ENCODE assay signal across 14 cellular contexts in genomic region chr1:228825840-228826484, GRCh38.
DNase-seq lines count a peak whose midpoint lies in the region; ATAC-seq, FAIRE-seq and TF ChIP-seq lines count a peak whose summit lies in the region.
"Had no signal": no experiment of that assay in that cellular context is flagged by ENCODE, and none has a peak within 500 bp of the region (broad histone marks: within the 10 kb centered on the region; RNA-seq: fewer than 3 reads in every experiment).

No MANE protein-coding gene starts in this region.

- no peaks in the 10 kb centered on the region for H3K27me3 ChIP-seq in BLaER1
- H3K27me3 ChIP-seq in endodermal cell (ENCODE audit: control insufficient read depth, insufficient read depth, low read length, poor library complexity, severe bottlenecking), result no peaks in the 10 kb centered on the region

- no peak for DNase-seq in RCC 7860 (ENCODE audit: low spot score)
- DNase-seq in T-helper 9 cell, result no peak
- DNase-seq in nephron progenitor cell, result no peak
- DNase-seq in endodermal cell, result no peak
- no peak for DNase-seq in NCI-H2196 treated with DMSO at 0.1 percent for 48 hours (lab: John Stamatoyannopoulos, UW; ENCODE audit: unreplicated experiment)
- DNase-seq: activated naive CD4-positive, alpha-beta T cell treated with anti-CD3 and anti-CD28 coated beads for 36 hours; COR-L47; Karpas-422; NCI-H2171 treated with DMSO at 0.1 percent for 48 hours had no signal

- no peaks in the 10 kb centered on the region for H3K9me3 ChIP-seq in BLaER1
- H3K9me3 ChIP-seq in endodermal cell (ENCODE audit: control insufficient read depth, low read length), result no peaks in the 10 kb centered on the region
- H3K9me3 ChIP-seq: prostate gland had no signal

- H3K4me3 Mint-ChIP-seq in nephron progenitor cell, result no peak overlapping the region
- H3K4me3 Mint-ChIP-seq in endodermal cell, result no peak overlapping the region
- H3K4me3 Mint-ChIP-seq: activated naive CD4-positive, alpha-beta T cell treated with anti-CD3 and anti-CD28 coated beads for 36 hours; WTC11 had no signal

- H3K27me3 Mint-ChIP-seq in nephron progenitor cell (ENCODE audit: low read depth, poor library complexity), result peaks cover 4% of the 10 kb centered on the region
- peaks cover 2% of the 10 kb centered on the region for H3K27me3 Mint-ChIP-seq in endodermal cell (ENCODE audit: insufficient read depth)

- H3K27ac ChIP-seq in BLaER1 (no peak overlapping the region), endodermal cell (ENCODE audit: low read depth, low read length) (no peak overlapping the region)
- H3K27ac ChIP-seq: prostate gland had no signal

- peak overlapping the region; percentile 58 for H3K4me2 ChIP-seq in BLaER1

- H3K36me3 ChIP-seq in BLaER1, result no peaks in the 10 kb centered on the region
- H3K36me3 ChIP-seq in endodermal cell (ENCODE audit: control insufficient read depth, insufficient read depth, low read length), result no peaks in the 10 kb centered on the region
- H3K36me3 ChIP-seq: prostate gland had no signal

- H3K9me3 Mint-ChIP-seq in nephron progenitor cell, result peaks cover 8% of the 10 kb centered on the region
- no peaks in the 10 kb centered on the region for H3K9me3 Mint-ChIP-seq in endodermal cell
- H3K9me3 Mint-ChIP-seq: activated naive CD4-positive, alpha-beta T cell treated with anti-CD3 and anti-CD28 coated beads for 36 hours; WTC11 had no signal

- H3K9ac ChIP-seq in BLaER1, result no peak overlapping the region
- H3K9ac ChIP-seq in endodermal cell (ENCODE audit: extremely low read depth, low read length, poor library complexity, severe bottlenecking), result no peak overlapping the region

- H3K27ac Mint-ChIP-seq in nephron progenitor cell (no peak overlapping the region), endodermal cell (no peak overlapping the region)
- H3K27ac Mint-ChIP-seq: activated naive CD4-positive, alpha-beta T cell treated with anti-CD3 and anti-CD28 coated beads for 36 hours; WTC11 had no signal

- FAIRE-seq in RCC 7860 (lab: Jason Lieb, UNC), result peak; percentile 35

- 91 to 100% methylated on average over 2 to 5 of the region's 5 CpGs for WGBS in endodermal cell (ENCODE audit: insufficient coverage in 1 of 2, insufficient read length in 1 of 2), 2 experiments

- H3K4me1 Mint-ChIP-seq in nephron progenitor cell (peaks cover 34% of the 10 kb centered on the region), endodermal cell (peaks cover 18% of the 10 kb centered on the region)

- H3K4me1 ChIP-seq in BLaER1 (peaks cover 16% of the 10 kb centered on the region), endodermal cell (ENCODE audit: control insufficient read depth, insufficient read depth, low read length) (no peaks in the 10 kb centered on the region)
- H3K4me1 ChIP-seq: prostate gland had no signal

- no peaks in the 10 kb centered on the region for H4K20me1 ChIP-seq in BLaER1

- H3K4me3 ChIP-seq in BLaER1 (no peak overlapping the region), endodermal cell (ENCODE audit: low read length) (no peak overlapping the region)
- H3K4me3 ChIP-seq: prostate gland had no signal

- ATAC-seq in GM18909 (IDR thresholded peaks at IDR 0.05; ENCODE audit: poor library complexity, unreplicated experiment), result peak; percentile 78
- ATAC-seq in HG02642 (IDR thresholded peaks at IDR 0.05; ENCODE audit: poor library complexity, unreplicated experiment), result peak; percentile 73

- H3K36me3 Mint-ChIP-seq in nephron progenitor cell (ENCODE audit: low read depth), result no peaks in the 10 kb centered on the region
- H3K36me3 Mint-ChIP-seq in endodermal cell (ENCODE audit: low read depth), result no peaks in the 10 kb centered on the region
- H3K36me3 Mint-ChIP-seq: WTC11 had no signal

- no peak for TF ChIP-seq CTCF in nephron progenitor cell (IDR thresholded peaks at IDR 0.05)
- no peak for TF ChIP-seq CTCF in endodermal cell (conservative IDR thresholded peaks at IDR 0.05)
